Comparison of ENCODE assay signal across 8 cellular contexts in genomic region chr17:50864747-50865059, GRCh38. TPM values are rescaled to one million over a fixed set of nuclear protein-coding genes. Genes with fewer than 3 reads are reported as not detected.
DNase-seq lines count a peak whose midpoint lies in the region; ATAC-seq and TF ChIP-seq lines count a peak whose summit lies in the region.

No MANE protein-coding gene starts in this region.

- H3K79me2 ChIP-seq in parathyroid adenoma: peaks cover 36% of the 10 kb centered on the region

- CTCF ChIA-PET in Calu3 (lab: Charles Lee): interaction anchor here (1.9 to 5.9 kb wide), 3 partner anchors 12 to 84 kb away, joined by 10 to 68 read pairs (median 36); no protein-coding TSS in a partner anchor

- no peak for ATAC-seq in GM19351 (IDR thresholded peaks at IDR 0.05; ENCODE audit: unreplicated experiment)
- no peak for ATAC-seq in HG03342 (IDR thresholded peaks at IDR 0.05; ENCODE audit: unreplicated experiment)

- H3K4me2 ChIP-seq in parathyroid adenoma (ENCODE audit: low read length): peak overlapping the region; percentile 84

- H3K36me3 ChIP-seq in parathyroid adenoma (ENCODE audit: control insufficient read depth, insufficient read depth, low read length): no peaks in the 10 kb centered on the region

- H3K36me3 Mint-ChIP-seq in Calu3 (ENCODE audit: insufficient read depth, unreplicated experiment): peaks cover 84% of the 10 kb centered on the region

- H3K4me1 Mint-ChIP-seq in Calu3 (ENCODE audit: low read depth, unreplicated experiment): peaks cover 31% of the 10 kb centered on the region

- no peaks in the 10 kb centered on the region for H3K27me3 ChIP-seq in parathyroid adenoma (ENCODE audit: control insufficient read depth, insufficient read depth, low read length)

- H3K4me3 Mint-ChIP-seq in Calu3 (ENCODE audit: low read depth, unreplicated experiment): peak overlapping the region; percentile 78

- intact Hi-C loops in Calu3 (cut with micrococcal nuclease; ENCODE audit: unreplicated experiment): loop anchor here (5.0 to 10.0 kb wide), 2 partner anchors 43 to 290 kb away; partner anchors contain the start of gene NME1

- no peaks in the 10 kb centered on the region for H3K27me3 Mint-ChIP-seq in Calu3 (ENCODE audit: unreplicated experiment)

- DNase-seq in Calu3: peak; percentile 36
- peak; percentile 66 for DNase-seq in RPMI8226
- DNase-seq in epithelial cell of prostate (ENCODE audit: low read depth, low spot score): no peak
- DNase-seq in HCEC 1CT: no peak
- DNase-seq in NCI-H2029 (lab: John Stamatoyannopoulos, UW): no peak

- no peak overlapping the region for H2AFZ ChIP-seq in parathyroid adenoma

- no peak for TF ChIP-seq CTCF in Calu3 (IDR thresholded peaks at IDR 0.05; ENCODE audit: unreplicated experiment)
- no peak for TF ChIP-seq CTCF in parathyroid adenoma (IDR thresholded peaks at IDR 0.05)

- no TSS peak for BruUV-seq in Calu3 (replicated peaks; lab: Mats Ljungman, UMichigan)

- H3K9ac ChIP-seq in parathyroid adenoma: peak overlapping the region; percentile 96

- H3K9me3 ChIP-seq in parathyroid adenoma (ENCODE audit: control insufficient read depth, low read length): no peaks in the 10 kb centered on the region

- H3K9me3 Mint-ChIP-seq in Calu3 (ENCODE audit: low read depth, unreplicated experiment): no peaks in the 10 kb centered on the region

- peak overlapping the region; percentile 100 for H3K4me3 ChIP-seq in parathyroid adenoma (ENCODE audit: low read depth, low read length)

- peak overlapping the region; percentile 99 for H3K27ac ChIP-seq in epithelial cell of prostate
- H3K27ac ChIP-seq in parathyroid adenoma: peak overlapping the region; percentile 94

- peak overlapping the region; percentile 100 for H3K27ac Mint-ChIP-seq in Calu3 (ENCODE audit: unreplicated experiment)

- H3K4me1 ChIP-seq in parathyroid adenoma: peaks cover 18% of the 10 kb centered on the region

RNA-seq across cellular contexts. Expression of gene TOB1, which starts 1.5 kb away (rescaled TPM):
- 177 and 241 TPM in 2 replicates for total RNA-seq in Calu3 (2022)

RNA-seq across cellular contexts. Expression of gene WFIKKN2, which starts 29.3 kb away (rescaled TPM):
- total RNA-seq in Calu3 (2022): not detected in 2 replicates

Comparison
In these comparisons a context has a peak if more than half of its experiments do, and no peak if none do; other contexts are left out.
1. DNase-seq: peak in Calu3 (single experiment) and RPMI8226 (single experiment); none in epithelial cell of prostate (single experiment), HCEC 1CT (single experiment) and NCI-H2029 (single experiment).